ENCODE assay signal across 1 cellular context in the genomic region with DNA sequence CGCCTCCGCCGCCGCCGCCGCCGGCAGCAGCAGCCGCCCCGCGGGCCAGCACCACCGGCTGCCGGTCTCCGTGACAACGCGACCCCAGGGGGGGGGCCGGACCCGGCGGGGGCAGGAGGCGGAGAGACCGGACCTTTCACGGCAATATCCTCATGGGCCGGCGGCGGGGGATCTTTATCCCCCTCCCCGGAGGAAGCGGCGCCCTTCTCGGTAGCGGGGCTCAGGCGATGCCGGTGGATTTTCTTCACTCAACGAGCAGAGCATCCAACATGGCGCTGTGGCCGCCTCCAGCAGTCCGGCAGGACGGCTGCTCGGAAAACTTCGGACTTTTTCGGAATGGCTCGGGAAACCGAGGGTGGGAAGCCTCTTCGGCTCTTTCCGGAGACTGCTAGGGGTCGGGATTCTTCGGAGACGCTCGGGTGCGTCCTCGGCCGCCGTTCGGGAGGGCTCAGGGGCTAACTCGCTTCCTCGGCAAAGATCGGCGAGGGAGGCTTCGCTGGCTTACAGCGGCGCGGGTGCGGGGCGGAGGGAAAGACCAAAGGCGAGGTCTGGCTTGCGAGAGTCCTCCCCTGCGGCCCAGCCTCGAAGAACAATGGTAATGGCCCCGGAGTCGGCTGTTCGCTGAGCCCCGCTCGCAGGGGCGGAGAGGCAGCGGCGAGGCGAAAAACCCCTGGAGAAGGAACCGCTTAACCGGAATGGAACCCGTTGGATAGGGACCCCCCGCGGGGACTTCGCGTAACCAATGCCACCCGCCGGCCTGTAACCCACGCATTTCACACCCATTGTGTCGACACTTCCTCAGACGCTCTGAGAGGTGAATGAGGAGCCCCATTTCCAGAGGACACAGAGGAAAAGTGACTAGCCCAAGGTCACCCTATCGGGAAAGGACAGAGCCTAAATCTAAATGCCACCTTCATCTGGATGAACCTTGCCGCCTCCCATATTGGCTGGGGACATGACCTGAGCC.
TF ChIP-seq lines count a peak whose summit lies in the region.

Gene EIF4G3, minus strand, starts transcription at position 309 of the 967 bp plus-strand sequence. CDS start 174,155 bp downstream, outside the sequence.

TF ChIP-seq in WTC11, 78 proteins besides CTCF, POLR2A, EP300 and RAD21 (continued from another document):
- TF ChIP-seq USF2 (CRISPR knock-in tag; IDR thresholded peaks at IDR 0.05) (no peak), FOXJ3 (CRISPR knock-in tag; IDR thresholded peaks at IDR 0.05; ENCODE audit: borderline replicate concordance) (no peak), E2F5 (CRISPR knock-in tag; IDR thresholded peaks at IDR 0.05) (0 out of 2 replicates have a peak, but pooled peaks have one; percentile 29), ZNF416 (CRISPR knock-in tag; IDR thresholded peaks at IDR 0.05) (no peak), FOXP1 (CRISPR knock-in tag; IDR thresholded peaks at IDR 0.05; ENCODE audit: borderline replicate concordance) (peak; percentile 90; the same call in 1 of the 2 replicates), ZBTB43 (CRISPR knock-in tag; IDR thresholded peaks at IDR 0.05) (0 out of 2 replicates have a peak, but pooled peaks have one; percentile 23), JAZF1 (CRISPR knock-in tag; IDR thresholded peaks at IDR 0.05) (no peak), IRF2 (CRISPR knock-in tag; IDR thresholded peaks at IDR 0.05; ENCODE audit: borderline replicate concordance, low read depth) (no peak), MYBL2 (CRISPR knock-in tag; IDR thresholded peaks at IDR 0.05) (0 out of 2 replicates have a peak, but pooled peaks have one; percentile 57)
